Comparison of ENCODE assay signal across 19 cellular contexts in the genomic region with DNA sequence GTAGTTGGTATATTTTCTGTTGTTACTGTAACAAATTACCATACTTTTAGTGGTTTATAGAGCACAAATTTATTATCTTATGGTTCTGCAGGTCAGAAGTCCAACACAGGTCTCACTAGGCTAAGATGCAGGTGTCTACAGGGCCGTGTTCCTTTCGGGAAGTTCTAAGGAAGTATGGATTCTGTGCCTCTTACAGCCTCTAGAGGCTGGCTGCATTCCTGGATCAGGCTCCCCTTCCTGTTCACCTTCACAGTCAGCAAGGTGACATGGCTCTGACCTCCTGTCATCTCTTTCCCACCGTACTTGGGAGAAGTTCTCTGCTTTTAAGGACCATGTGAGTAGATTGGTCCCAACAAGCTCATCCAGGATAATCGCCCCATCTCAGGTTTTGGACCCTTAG. TPM values are rescaled to one million over a fixed set of nuclear protein-coding genes. Genes with fewer than 3 reads are reported as not detected.
"Had no signal": no experiment of that assay in that cellular context is flagged by ENCODE, and none has a peak within 500 bp of the region (broad histone marks: within the 10 kb centered on the region; RNA-seq: fewer than 3 reads in every experiment).

No MANE protein-coding gene starts in this region.

- H3K27me3 Mint-ChIP-seq: activated T-helper 17 cell treated with anti-CD3 and anti-CD28 coated beads, Interleukin-2, amount 50 U/mL, for 72 hours; progenitor cell of endocrine pancreas; stimulated activated naive CD8-positive, alpha-beta T cell treated with anti-CD3 and anti-CD28 coated beads, Interleukin-15, amount 100 ng/mL, for 72 hours had no signal

- H3K27me3 ChIP-seq: right lobe of liver had no signal

- DNase-seq: activated CD4-positive, alpha-beta T cell treated with anti-CD3 and anti-CD28 coated beads, Interleukin-2, amount 50 U/mL, for 4 hours; activated CD4-positive, CD25-positive, alpha-beta regulatory T cell treated with anti-CD3 and anti-CD28 coated beads, Interleukin-2, amount 50 U/mL, for 72 hours; activated naive CD4-positive, alpha-beta T cell treated with anti-CD3 and anti-CD28 coated beads for 36 hours; foreskin fibroblast; glutamatergic neuron; hypothalamus; kidney glomerular epithelial cell; lower lobe of right lung; naive thymus-derived CD4-positive, alpha-beta T cell; occipital lobe; right lobe of liver; spleen; stimulated activated naive CD8-positive, alpha-beta T cell treated with anti-CD3 and anti-CD28 coated beads, Interleukin-15, amount 100 ng/mL, for 72 hours; T-helper 1 cell; T1000 had no signal

- ATAC-seq: activated T-helper 17 cell treated with anti-CD3 and anti-CD28 coated beads, Interleukin-2, amount 50 U/mL, for 72 hours; lower lobe of right lung; naive thymus-derived CD4-positive, alpha-beta T cell; right lobe of liver; SK-N-SH treated with all-trans-retinoic acid at 6 μM for 48 hours; stimulated activated naive CD8-positive, alpha-beta T cell treated with anti-CD3 and anti-CD28 coated beads, Interleukin-15, amount 100 ng/mL, for 72 hours had no signal

- H3K4me3 Mint-ChIP-seq: activated naive CD4-positive, alpha-beta T cell treated with anti-CD3 and anti-CD28 coated beads for 36 hours; activated T-helper 17 cell treated with anti-CD3 and anti-CD28 coated beads, Interleukin-2, amount 50 U/mL, for 72 hours; naive thymus-derived CD4-positive, alpha-beta T cell; stimulated activated naive CD8-positive, alpha-beta T cell treated with anti-CD3 and anti-CD28 coated beads, Interleukin-15, amount 100 ng/mL, for 72 hours had no signal

- H3K9me3 ChIP-seq: lower lobe of right lung, right lobe of liver, spleen had no signal

- H3K27ac ChIP-seq: lower lobe of right lung, right lobe of liver, spleen had no signal

- H3K36me3 ChIP-seq: lower lobe of right lung, right lobe of liver, spleen had no signal

- H3K27ac Mint-ChIP-seq: activated naive CD4-positive, alpha-beta T cell treated with anti-CD3 and anti-CD28 coated beads for 36 hours; activated T-helper 17 cell treated with anti-CD3 and anti-CD28 coated beads, Interleukin-2, amount 50 U/mL, for 72 hours; naive thymus-derived CD4-positive, alpha-beta T cell; stimulated activated naive CD8-positive, alpha-beta T cell treated with anti-CD3 and anti-CD28 coated beads, Interleukin-15, amount 100 ng/mL, for 72 hours had no signal

- H3K9me3 Mint-ChIP-seq: activated T-helper 17 cell treated with anti-CD3 and anti-CD28 coated beads, Interleukin-2, amount 50 U/mL, for 72 hours; naive thymus-derived CD4-positive, alpha-beta T cell; stimulated activated naive CD8-positive, alpha-beta T cell treated with anti-CD3 and anti-CD28 coated beads, Interleukin-15, amount 100 ng/mL, for 72 hours had no signal

- H3K4me3 ChIP-seq: lower lobe of right lung, right lobe of liver, spleen had no signal

RNA-seq across cellular contexts. Expression of a gene that starts 37.3 kb away (rescaled TPM):
- total RNA-seq: endothelial cell of umbilical vein had no signal
- polyA plus RNA-seq: endothelial cell of umbilical vein had no signal
